14 cellular contexts compared by ENCODE assay signal in the genomic region with DNA sequence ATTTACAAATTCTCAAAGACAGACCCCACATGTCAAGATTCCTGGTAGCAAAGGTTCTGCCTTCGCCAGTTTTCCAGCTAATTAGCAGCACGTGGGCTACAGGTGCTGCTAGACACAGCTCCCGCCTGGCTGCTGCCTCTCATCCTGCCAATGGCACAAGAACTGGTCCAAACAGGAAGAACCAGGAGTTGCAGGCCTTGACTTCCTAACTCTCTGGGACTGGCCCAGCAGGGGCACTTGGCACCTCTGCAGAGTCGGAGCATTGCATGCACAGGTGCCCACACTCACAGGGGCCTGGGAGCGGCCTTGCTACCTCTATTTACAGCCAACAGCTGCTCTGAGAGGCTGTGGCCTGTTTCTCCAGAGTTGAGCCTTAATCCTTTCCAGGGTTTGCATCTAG. TPM values are rescaled to one million over a fixed set of nuclear protein-coding genes. Genes with fewer than 3 reads are reported as not detected.
DNase-seq lines count a peak whose midpoint lies in the region; TF ChIP-seq lines count a peak whose summit lies in the region.
"Had no signal": no experiment of that assay in that cellular context is flagged by ENCODE, and none has a peak within 500 bp of the region (broad histone marks: within the 10 kb centered on the region; RNA-seq: fewer than 3 reads in every experiment).

No MANE protein-coding gene starts in this region.

- intact Hi-C loops in esophagus squamous epithelium (cut with DNase I) (no loop called here), spleen (cut with DNase I; ENCODE audit: low total_unique reads) (no loop called here)

- CTCF ChIA-PET in RWPE1 (lab: Yijun Ruan, JAX) = interaction anchor here (0.8 kb wide), 1 partner anchor 186 kb away, joined by 5 read pairs; a partner anchor contains a TSS

- TF ChIP-seq POLR2A in esophagus squamous epithelium (IDR thresholded peaks at IDR 0.05) (no peak), spleen (IDR thresholded peaks at IDR 0.05) (no peak)

- TF ChIP-seq CTCF in RWPE1 (conservative IDR thresholded peaks at IDR 0.05; ENCODE audit: low read depth) (no peak), esophagus squamous epithelium (IDR thresholded peaks at IDR 0.05) (no peak), spleen (IDR thresholded peaks at IDR 0.05 in 8 of 11, conservative IDR thresholded peaks at IDR 0.05 in 3 of 11) (no peak)

- peaks cover 0 to 5% (median 0%) of the 10 kb centered on the region in 3 donors for H3K36me3 ChIP-seq in esophagus squamous epithelium
- peaks cover 0 to 54% (median 0%) of the 10 kb centered on the region in 6 donors for H3K36me3 ChIP-seq in spleen
- H3K36me3 ChIP-seq: BE2C had no signal

- H3K27me3 ChIP-seq in esophagus squamous epithelium (no peaks in the 10 kb centered on the region), spleen (replicated peaks in 1 of 7) (no peaks in the 10 kb centered on the region)
- H3K27me3 ChIP-seq: BE2C had no signal

- H3K27ac ChIP-seq in RWPE1 (peak overlapping the region; percentile 91), esophagus squamous epithelium (peak overlapping the region; percentile 66 to 87 (median 80)), spleen (peak overlapping the region in 6 of 8 donors; percentile 62 to 86 (median 74))

- H3K9me3 ChIP-seq in esophagus squamous epithelium (no peaks in the 10 kb centered on the region), spleen (no peaks in the 10 kb centered on the region)
- H3K9me3 ChIP-seq: BE2C had no signal

- peak; percentile 47 for DNase-seq in DMS79 (lab: John Stamatoyannopoulos, UW)
- DNase-seq in RWPE1 (ENCODE audit: low spot score) = no peak
- DNase-seq in esophagus squamous epithelium (lab: John Stamatoyannopoulos, UW) = no peak
- no peak for DNase-seq in spleen
- no peak for DNase-seq in RPMI8226
- DNase-seq in ureter (ENCODE audit: low spot score) = no peak
- DNase-seq in SK-N-DZ (ENCODE audit: low spot score) = no peak
- DNase-seq: activated CD4-positive, CD25-positive, alpha-beta regulatory T cell treated with anti-CD3 and anti-CD28 coated beads, Interleukin-2, amount 50 U/mL, for 72 hours; activated naive CD4-positive, alpha-beta T cell treated with anti-CD3 and anti-CD28 coated beads for 36 hours; BE2C; effector memory CD4-positive, alpha-beta T cell; NCI-H82; stimulated activated CD4-positive, alpha-beta T cell treated with anti-CD3 and anti-CD28 coated beads, Interleukin-4, amount 100 ng/mL, for 4 hours; T-helper 17 cell had no signal

- WGBS in esophagus squamous epithelium, 2 donors = 60 to 66% methylated on average over 5 of the region's 5 CpGs
- 75 to 87% (median 83%) methylated on average over 5 of the region's 5 CpGs for WGBS in spleen, 5 donors

- POLR2A ChIA-PET in RWPE1 (lab: Yijun Ruan, JAX; ENCODE audit: low non-redundant PET) = no interaction called here

- H3K4me3 ChIP-seq in esophagus squamous epithelium = no peak overlapping the region
- no peak overlapping the region for H3K4me3 ChIP-seq in spleen

- H3K4me1 ChIP-seq in esophagus squamous epithelium (peaks cover 56 to 86% (median 56%) of the 10 kb centered on the region in 3 donors), spleen (peaks cover 20 to 64% (median 38%) of the 10 kb centered on the region in 6 donors)

RNA-seq across cellular contexts. Expression of a gene that starts 39.6 kb away (rescaled TPM):
- total RNA-seq in esophagus squamous epithelium = 10 to 100 TPM in 3 of 4 donors, 1 to 10 TPM in 1; 5.6 to 22.5 (median 13.5) TPM
- 10 to 100 TPM; 21.3 to 56.6 (median 40.1) TPM for total RNA-seq in spleen
- 10 to 100 TPM in 1 of 3 donors, 1 to 10 TPM in 2; 8.3 to 19.8 (median 9.2) TPM for polyA plus RNA-seq in spleen
- 37.9 TPM for total RNA-seq in ureter
- 9.3 and 10.9 TPM in 2 replicates for polyA plus RNA-seq in SK-N-DZ (2014; cell fraction: cytosol; rRNA removed)
- 26.9 and 35.9 TPM in 2 replicates for polyA plus RNA-seq in SK-N-DZ (2014; cell fraction: nucleus; rRNA removed)

RNA-seq across cellular contexts. Expression of a gene that starts 42.1 kb away (rescaled TPM):
- total RNA-seq in esophagus squamous epithelium (10 to 100 TPM in 2 of 4 donors, 1 to 10 TPM in 2; 8.6 to 34.1 (median 16.9) TPM), spleen (100 to 1,000 TPM in 3 of 7 donors, 10 to 100 TPM in 4; 65.5 to 132 (median 76.8) TPM), ureter (34.0 TPM)
- polyA plus RNA-seq in spleen = 10 to 100 TPM; 61.9 to 76.2 (median 74.7) TPM
- polyA plus RNA-seq in SK-N-DZ (2014; cell fraction: cytosol; rRNA removed) = 106 and 115 TPM in 2 replicates
- polyA plus RNA-seq in SK-N-DZ (2014; cell fraction: nucleus; rRNA removed) = 51.4 and 54.9 TPM in 2 replicates

RNA-seq across cellular contexts. Expression of a gene that starts 55.9 kb away (rescaled TPM):
- total RNA-seq in esophagus squamous epithelium = 1 to 10 TPM in 2 of 4 donors, not detected in 2; 1.3 to 1.5 TPM
- 10 to 100 TPM in 4 of 7 donors, 1 to 10 TPM in 3; 1.4 to 19.0 (median 10.7) TPM for total RNA-seq in spleen
- polyA plus RNA-seq in spleen = 1 to 10 TPM in 1 of 3 donors, under 1 TPM in 2; 0.15 to 1.3 (median 0.33) TPM
- 4.3 TPM for total RNA-seq in ureter
- 0.33 and 0.59 TPM in 2 replicates for polyA plus RNA-seq in SK-N-DZ (2014; cell fraction: cytosol; rRNA removed)
- polyA plus RNA-seq in SK-N-DZ (2014; cell fraction: nucleus; rRNA removed) = 0.73 TPM in 1 of 2 replicates, not detected in the other
